8 cellular contexts compared by ENCODE assay signal in the genomic region with DNA sequence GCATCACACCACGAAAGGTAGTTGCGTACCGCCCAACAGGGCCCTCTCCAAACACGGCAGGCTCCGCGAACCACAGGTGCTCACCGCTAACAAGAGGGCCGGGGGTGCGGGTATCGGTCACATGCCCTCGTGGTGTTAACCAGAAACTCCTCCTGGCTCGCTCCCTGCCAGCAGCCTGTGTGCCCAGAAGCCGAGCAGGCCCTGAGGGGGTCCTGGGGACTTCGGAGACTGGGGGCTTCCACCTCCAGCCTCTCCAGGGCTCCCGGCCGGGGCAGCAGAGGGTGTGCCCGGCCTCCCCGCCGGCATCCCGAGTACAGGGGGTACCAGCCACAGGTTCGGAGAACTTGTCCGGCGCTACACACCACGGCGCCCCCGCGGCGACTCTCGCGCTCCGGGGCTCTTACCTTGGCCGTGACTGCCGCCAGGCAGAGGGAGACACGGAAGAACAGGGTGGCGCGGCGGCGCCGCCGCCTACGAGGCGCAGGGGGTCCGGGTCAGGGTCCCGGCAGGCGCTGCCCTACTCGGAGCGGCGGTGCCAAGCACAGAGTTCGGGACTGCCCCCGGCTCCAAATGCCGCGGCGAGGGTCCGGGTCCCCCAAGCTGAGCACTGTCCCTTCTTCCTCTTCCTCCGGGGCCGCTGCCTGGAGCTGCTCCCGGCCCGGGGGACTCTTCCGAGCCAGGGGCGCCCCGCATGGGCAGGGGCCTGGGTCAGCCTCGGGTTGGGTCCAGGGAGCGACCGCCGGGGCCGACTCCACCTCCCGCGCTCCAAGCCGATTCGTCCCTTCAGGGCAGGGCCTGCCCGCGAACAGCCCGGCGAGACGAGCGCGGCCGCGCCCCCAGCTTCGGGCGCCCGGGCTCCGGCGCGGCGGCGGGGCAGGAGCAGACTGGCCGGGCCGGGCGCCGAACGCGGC. TPM values are rescaled to one million over a fixed set of nuclear protein-coding genes. Genes with fewer than 3 reads are reported as not detected.
DNase-seq lines count a peak whose midpoint lies in the region; ATAC-seq and TF ChIP-seq lines count a peak whose summit lies in the region.

A gene (minus strand): TSS at position 886 of the 911 bp plus-strand sequence.

- H3K27ac Mint-ChIP-seq in naive thymus-derived CD4-positive, alpha-beta T cell: no peak within 1 kb of the TSS

- DNase-seq in NCI-H82 (lab: John Stamatoyannopoulos, UW): peak; percentile 44
- no peak for DNase-seq in NCI-H82 treated with DMSO at 0.1 percent for 48 hours (lab: John Stamatoyannopoulos, UW; ENCODE audit: unreplicated experiment)
- DNase-seq in fibroblast of pulmonary artery (ENCODE audit: low read depth): peak; percentile 31
- peak in 3 of 9 donors; percentile 7 to 23 (median 11) for DNase-seq in naive thymus-derived CD4-positive, alpha-beta T cell
- DNase-seq in aorta: peak; percentile 69 to 88
- no peak for DNase-seq in stimulated activated naive CD4-positive, alpha-beta T cell treated with Interleukin-2 at 50 U/mL for 16 hours (lab: John Stamatoyannopoulos, UW)

- peak within 1 kb of the TSS; percentile 68 for H3K4me3 ChIP-seq in fibroblast of pulmonary artery (replicated peaks; ENCODE audit: low read depth, low read length)
- H3K4me3 ChIP-seq in naive thymus-derived CD4-positive, alpha-beta T cell (ENCODE audit: low read length): peak within 1 kb of the TSS; percentile 61
- H3K4me3 ChIP-seq in aorta (ENCODE audit: low read length in 2 of 2): peak within 1 kb of the TSS; percentile 69 to 90

- peaks cover 9 to 33% (median 22%) of the 10 kb centered on the region in 7 donors for H3K4me1 Mint-ChIP-seq in naive thymus-derived CD4-positive, alpha-beta T cell

- ATAC-seq in HG03066 (IDR thresholded peaks at IDR 0.05; ENCODE audit: low read depth, unreplicated experiment) (peak; percentile 15), aorta (ENCODE audit: low FRiP score) (no peak)
- ATAC-seq in naive thymus-derived CD4-positive, alpha-beta T cell: no peak

- no peaks in the 10 kb centered on the region for H3K36me3 ChIP-seq in naive thymus-derived CD4-positive, alpha-beta T cell (ENCODE audit: control insufficient read depth in 2 of 3, insufficient read depth in 3 of 3, low read length in 3 of 3)
- no peaks in the 10 kb centered on the region for H3K36me3 ChIP-seq in aorta (ENCODE audit: control insufficient read depth in 1 of 2, insufficient read depth in 2 of 2, low read length in 1 of 2)

- CTCF ChIA-PET in naive thymus-derived CD4-positive, alpha-beta T cell (lab: Charles Lee): no interaction called here

- H3K27ac ChIP-seq in VCaP (peak within 1 kb of the TSS; percentile 59), aorta (ENCODE audit: low read depth in 1 of 2, low read length in 2 of 2) (peak within 1 kb of the TSS; percentile 6 to 34)
- no peak within 1 kb of the TSS for H3K27ac ChIP-seq in naive thymus-derived CD4-positive, alpha-beta T cell (ENCODE audit: low read depth, low read length)

- peak within 1 kb of the TSS; percentile 69 to 93 (median 84) for H3K4me3 Mint-ChIP-seq in naive thymus-derived CD4-positive, alpha-beta T cell

- intact Hi-C loops in naive thymus-derived CD4-positive, alpha-beta T cell (cut with micrococcal nuclease): no loop called here
- intact Hi-C loops in aorta (cut with DNase I): loop anchor here (5.0 to 10.0 kb wide), 8 partner anchors 48 to 618 kb away; no protein-coding TSS in a partner anchor

- POLR2A ChIA-PET in naive thymus-derived CD4-positive, alpha-beta T cell (lab: Charles Lee): no interaction called here

- H3K9me3 Mint-ChIP-seq in naive thymus-derived CD4-positive, alpha-beta T cell: peaks cover 0 to 10% (median 0%) of the 10 kb centered on the region in 11 donors

- peaks cover 45 to 61% (median 58%) of the 10 kb centered on the region in 5 donors for H3K27me3 Mint-ChIP-seq in naive thymus-derived CD4-positive, alpha-beta T cell

- no peak for TF ChIP-seq CTCF in VCaP (conservative IDR thresholded peaks at IDR 0.05)
- TF ChIP-seq CTCF in fibroblast of pulmonary artery (IDR thresholded peaks at IDR 0.05; ENCODE audit: low read length, missing control alignments): no peak

- 1% methylated on average over 55 to 93 of the region's 93 CpGs for WGBS in aorta, 2 donors

- H3K4me1 ChIP-seq in naive thymus-derived CD4-positive, alpha-beta T cell (ENCODE audit: control insufficient read depth in 2 of 2, insufficient read depth in 2 of 2, low read length in 2 of 2): peaks cover 0 to 14% of the 10 kb centered on the region in 2 donors
- H3K4me1 ChIP-seq in aorta (ENCODE audit: control insufficient read depth in 1 of 2, insufficient read depth in 2 of 2, low read length in 2 of 2): peaks cover 0 to 2% of the 10 kb centered on the region in 2 donors

- no peaks in the 10 kb centered on the region for H3K9me3 ChIP-seq in naive thymus-derived CD4-positive, alpha-beta T cell (ENCODE audit: control insufficient read depth in 2 of 3, low read length in 3 of 3)
- H3K9me3 ChIP-seq in aorta (ENCODE audit: control insufficient read depth, low read length): no peaks in the 10 kb centered on the region

- H3K27me3 ChIP-seq in naive thymus-derived CD4-positive, alpha-beta T cell (ENCODE audit: control insufficient read depth in 2 of 2, insufficient read depth in 2 of 2, low read length in 2 of 2): peaks cover 4% of the 10 kb centered on the region in 2 donors
- H3K27me3 ChIP-seq in aorta (ENCODE audit: control insufficient read depth in 1 of 2, insufficient read depth in 2 of 2, low read length in 1 of 2): no peaks in the 10 kb centered on the region

- H3K36me3 Mint-ChIP-seq in naive thymus-derived CD4-positive, alpha-beta T cell: peaks cover 0 to 10% (median 0%) of the 10 kb centered on the region in 5 donors

RNA-seq across cellular contexts. Expression of the gene that starts here (rescaled TPM):
- 1 to 10 TPM in 4 of 5 experiments, not detected in 1; 2.3 to 4.8 (median 3.0) TPM for total RNA-seq in naive thymus-derived CD4-positive, alpha-beta T cell
- polyA plus RNA-seq in naive thymus-derived CD4-positive, alpha-beta T cell: not detected
- 10 to 100 TPM; 41.7 to 52.5 TPM for total RNA-seq in aorta
- polyA plus RNA-seq in aorta: 1 to 10 TPM; 2.6 to 6.3 TPM

Comparison
In these comparisons a context has a peak if more than half of its experiments do, and no peak if none do; other contexts are left out.
1. RNA of the gene that starts here (total RNA-seq): 41.7 to 52.5 TPM in aorta; 2.3 to 4.8 TPM in naive thymus-derived CD4-positive, alpha-beta T cell; every median in the first group is over 4 times any median in the second.
2. DNase-seq: peak in NCI-H82 (single experiment), fibroblast of pulmonary artery (single experiment) and aorta (2 of 2); none in NCI-H82 treated with DMSO at 0.1 percent for 48 hours (single experiment) and stimulated activated naive CD4-positive, alpha-beta T cell treated with Interleukin-2 at 50 U/mL for 16 hours (single experiment).
3. intact Hi-C loops: an anchor here in aorta (5.0 to 10.0 kb wide); none called in naive thymus-derived CD4-positive, alpha-beta T cell.
4. Peak in every context shown above with its lines, with median percentiles within 50 percentile points of each other: H3K4me3 ChIP-seq.